Comparison of ENCODE assay signal across 3 cellular contexts in the genomic region with DNA sequence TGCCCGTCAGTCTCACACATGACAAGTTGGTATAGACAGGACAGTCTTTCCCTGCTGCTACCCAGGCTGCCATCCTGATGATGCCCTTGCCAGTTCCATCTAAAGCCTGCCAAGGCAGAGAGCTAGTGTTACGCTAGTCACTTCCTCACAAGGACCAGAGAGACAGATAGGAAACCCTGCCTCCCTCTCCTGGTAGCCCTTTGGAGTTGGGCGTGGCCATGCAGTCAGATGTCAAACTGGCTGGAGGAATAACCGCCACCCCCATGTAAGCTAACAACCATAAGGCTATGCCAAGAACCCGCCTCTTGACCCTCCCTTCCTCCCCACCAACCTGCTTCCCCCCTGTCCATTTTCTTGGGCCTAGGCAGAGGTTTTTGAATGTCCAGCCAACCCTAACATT.
TF ChIP-seq lines count a peak whose summit lies in the region.

No MANE protein-coding gene starts in this region.

TF ChIP-seq in IMR-90, 13 proteins besides CTCF, POLR2A, EP300 and RAD21:
- no peak for TF ChIP-seq SMC3 (IDR thresholded peaks at IDR 0.05; ENCODE audit: low read depth, low read length)
- TF ChIP-seq FOS (IDR thresholded peaks at IDR 0.05; ENCODE audit: low read depth, low read length): no peak
- no peak for TF ChIP-seq RFX5 (IDR thresholded peaks at IDR 0.05; ENCODE audit: low read depth, low read length)
- no peak for TF ChIP-seq MAZ (IDR thresholded peaks at IDR 0.05; ENCODE audit: borderline replicate concordance, low read depth, low read length)
- TF ChIP-seq BHLHE40 (IDR thresholded peaks at IDR 0.05; ENCODE audit: low read depth, low read length): no peak
- no peak for TF ChIP-seq CEBPB (IDR thresholded peaks at IDR 0.05; ENCODE audit: low read depth, low read length)
- no peak for TF ChIP-seq MXI1 (IDR thresholded peaks at IDR 0.05; ENCODE audit: borderline replicate concordance, low read depth, low read length)
- no peak for TF ChIP-seq RCOR1 (IDR thresholded peaks at IDR 0.05; ENCODE audit: insufficient replicate concordance, low read length)
- TF ChIP-seq NFE2L2 (IDR thresholded peaks at IDR 0.05; ENCODE audit: low read depth, low read length): no peak
- TF ChIP-seq, protein P1, sequence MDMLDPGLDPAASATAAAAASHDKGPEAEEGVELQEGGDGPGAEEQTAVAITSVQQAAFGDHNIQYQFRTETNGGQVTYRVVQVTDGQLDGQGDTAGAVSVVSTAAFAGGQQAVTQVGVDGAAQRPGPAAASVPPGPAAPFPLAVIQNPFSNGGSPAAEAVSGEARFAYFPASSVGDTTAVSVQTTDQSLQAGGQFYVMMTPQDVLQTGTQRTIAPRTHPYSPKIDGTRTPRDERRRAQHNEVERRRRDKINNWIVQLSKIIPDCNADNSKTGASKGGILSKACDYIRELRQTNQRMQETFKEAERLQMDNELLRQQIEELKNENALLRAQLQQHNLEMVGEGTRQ (IDR thresholded peaks at IDR 0.05; ENCODE audit: low read depth, low read length): no peak

TF ChIP-seq in WTC11, 78 proteins besides CTCF, POLR2A, EP300 and RAD21 (continues in another document):
- TF ChIP-seq FOXJ3 (CRISPR knock-in tag; IDR thresholded peaks at IDR 0.05; ENCODE audit: borderline replicate concordance) (no peak), SMAD4 (CRISPR knock-in tag; IDR thresholded peaks at IDR 0.05) (no peak), CBFB (CRISPR knock-in tag; IDR thresholded peaks at IDR 0.05; ENCODE audit: low read depth) (no peak), ZNF416 (CRISPR knock-in tag; IDR thresholded peaks at IDR 0.05) (no peak), TEAD4 (CRISPR knock-in tag; IDR thresholded peaks at IDR 0.05) (no peak), STAT6 (CRISPR knock-in tag; conservative IDR thresholded peaks at IDR 0.05; ENCODE audit: low read depth) (no peak), IRF2 (CRISPR knock-in tag; IDR thresholded peaks at IDR 0.05; ENCODE audit: borderline replicate concordance, low read depth) (no peak), FOXK1 (CRISPR knock-in tag; IDR thresholded peaks at IDR 0.05) (no peak), TP53 (CRISPR knock-in tag; IDR thresholded peaks at IDR 0.05) (no peak), JAZF1 (CRISPR knock-in tag; IDR thresholded peaks at IDR 0.05) (no peak), NFYB (CRISPR knock-in tag; conservative IDR thresholded peaks at IDR 0.05; ENCODE audit: low read depth) (no peak)
- TF ChIP-seq, protein P2, sequence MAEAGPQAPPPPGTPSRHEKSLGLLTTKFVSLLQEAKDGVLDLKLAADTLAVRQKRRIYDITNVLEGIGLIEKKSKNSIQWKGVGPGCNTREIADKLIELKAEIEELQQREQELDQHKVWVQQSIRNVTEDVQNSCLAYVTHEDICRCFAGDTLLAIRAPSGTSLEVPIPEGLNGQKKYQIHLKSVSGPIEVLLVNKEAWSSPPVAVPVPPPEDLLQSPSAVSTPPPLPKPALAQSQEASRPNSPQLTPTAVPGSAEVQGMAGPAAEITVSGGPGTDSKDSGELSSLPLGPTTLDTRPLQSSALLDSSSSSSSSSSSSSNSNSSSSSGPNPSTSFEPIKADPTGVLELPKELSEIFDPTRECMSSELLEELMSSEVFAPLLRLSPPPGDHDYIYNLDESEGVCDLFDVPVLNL (CRISPR knock-in tag; IDR thresholded peaks at IDR 0.05; ENCODE audit: borderline replicate concordance, low read depth): no peak
- TF ChIP-seq, protein P1 (CRISPR knock-in tag; IDR thresholded peaks at IDR 0.05): no peak
- TF ChIP-seq, protein P3, sequence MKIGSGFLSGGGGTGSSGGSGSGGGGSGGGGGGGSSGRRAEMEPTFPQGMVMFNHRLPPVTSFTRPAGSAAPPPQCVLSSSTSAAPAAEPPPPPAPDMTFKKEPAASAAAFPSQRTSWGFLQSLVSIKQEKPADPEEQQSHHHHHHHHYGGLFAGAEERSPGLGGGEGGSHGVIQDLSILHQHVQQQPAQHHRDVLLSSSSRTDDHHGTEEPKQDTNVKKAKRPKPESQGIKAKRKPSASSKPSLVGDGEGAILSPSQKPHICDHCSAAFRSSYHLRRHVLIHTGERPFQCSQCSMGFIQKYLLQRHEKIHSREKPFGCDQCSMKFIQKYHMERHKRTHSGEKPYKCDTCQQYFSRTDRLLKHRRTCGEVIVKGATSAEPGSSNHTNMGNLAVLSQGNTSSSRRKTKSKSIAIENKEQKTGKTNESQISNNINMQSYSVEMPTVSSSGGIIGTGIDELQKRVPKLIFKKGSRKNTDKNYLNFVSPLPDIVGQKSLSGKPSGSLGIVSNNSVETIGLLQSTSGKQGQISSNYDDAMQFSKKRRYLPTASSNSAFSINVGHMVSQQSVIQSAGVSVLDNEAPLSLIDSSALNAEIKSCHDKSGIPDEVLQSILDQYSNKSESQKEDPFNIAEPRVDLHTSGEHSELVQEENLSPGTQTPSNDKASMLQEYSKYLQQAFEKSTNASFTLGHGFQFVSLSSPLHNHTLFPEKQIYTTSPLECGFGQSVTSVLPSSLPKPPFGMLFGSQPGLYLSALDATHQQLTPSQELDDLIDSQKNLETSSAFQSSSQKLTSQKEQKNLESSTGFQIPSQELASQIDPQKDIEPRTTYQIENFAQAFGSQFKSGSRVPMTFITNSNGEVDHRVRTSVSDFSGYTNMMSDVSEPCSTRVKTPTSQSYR (CRISPR knock-in tag; IDR thresholded peaks at IDR 0.05): no peak
- TF ChIP-seq, protein P4, sequence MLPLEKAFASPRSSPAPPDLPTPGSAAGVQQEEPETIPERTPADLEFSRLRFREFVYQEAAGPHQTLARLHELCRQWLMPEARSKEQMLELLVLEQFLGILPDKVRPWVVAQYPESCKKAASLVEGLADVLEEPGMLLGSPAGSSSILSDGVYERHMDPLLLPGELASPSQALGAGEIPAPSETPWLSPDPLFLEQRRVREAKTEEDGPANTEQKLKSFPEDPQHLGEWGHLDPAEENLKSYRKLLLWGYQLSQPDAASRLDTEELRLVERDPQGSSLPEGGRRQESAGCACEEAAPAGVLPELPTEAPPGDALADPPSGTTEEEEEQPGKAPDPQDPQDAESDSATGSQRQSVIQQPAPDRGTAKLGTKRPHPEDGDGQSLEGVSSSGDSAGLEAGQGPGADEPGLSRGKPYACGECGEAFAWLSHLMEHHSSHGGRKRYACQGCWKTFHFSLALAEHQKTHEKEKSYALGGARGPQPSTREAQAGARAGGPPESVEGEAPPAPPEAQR (CRISPR knock-in tag; IDR thresholded peaks at IDR 0.05): no peak

TF ChIP-seq in GM12891, 5 proteins besides CTCF, POLR2A, EP300 and RAD21:
- no peak for TF ChIP-seq TAF1 (IDR thresholded peaks at IDR 0.05; ENCODE audit: low read depth, low read length)
- no peak for TF ChIP-seq POU2F2 (IDR thresholded peaks at IDR 0.05; ENCODE audit: low read depth, low read length)
TF ChIP-seq in GM12891: peak in this region for 0.
